ENCODE assay signal across 18 cellular contexts in genomic region chr2:446963-447540, GRCh38.
A peak's percentile ranks its signal among the peaks of the same experiment; 100 is the strongest.
DNase-seq lines count a peak whose midpoint lies in the region; ATAC-seq and TF ChIP-seq lines count a peak whose summit lies in the region.
"Had no signal": no experiment of that assay in that cellular context is flagged by ENCODE, and none has a peak within 500 bp of the region (broad histone marks: within the 10 kb centered on the region; RNA-seq: fewer than 3 reads in every experiment).

No MANE protein-coding gene starts in this region.

- intact Hi-C loops in posterior cingulate gyrus (cut with DNase I) = no loop called here

- no peak overlapping the region for H3K23ac ChIP-seq in mesendoderm (ENCODE audit: low read length)

- no peak for TF ChIP-seq CTCF in SU-DHL-6 (IDR thresholded peaks at IDR 0.05; ENCODE audit: insufficient read depth, low read length, poor library complexity, severe bottlenecking)
- no peak for TF ChIP-seq CTCF in suprapubic skin (IDR thresholded peaks at IDR 0.05)

- H3K79me2 ChIP-seq in SU-DHL-6 (ENCODE audit: insufficient read depth, low read length) = no peaks in the 10 kb centered on the region
- H3K79me2 ChIP-seq in mesendoderm (ENCODE audit: control insufficient read depth, insufficient read depth, low read length) = no peaks in the 10 kb centered on the region

- no peak for TF ChIP-seq EP300 in suprapubic skin (IDR thresholded peaks at IDR 0.05)

- H3K4me2 ChIP-seq in SU-DHL-6 (ENCODE audit: low read depth, low read length, poor library complexity, severe bottlenecking) (no peak overlapping the region), mesendoderm (ENCODE audit: low read length) (no peak overlapping the region)
- H3K4me2 ChIP-seq: PC-9 had no signal

- H4K20me1 ChIP-seq in SU-DHL-6 (ENCODE audit: low read depth, low read length) = no peaks in the 10 kb centered on the region

- no peak overlapping the region for H2BK15ac ChIP-seq in mesendoderm (replicated peaks; ENCODE audit: low read depth)

- H3K27ac ChIP-seq in SU-DHL-6 (ENCODE audit: low read depth, low read length) (no peak overlapping the region), mesendoderm (ENCODE audit: low read depth, low read length) (no peak overlapping the region), suprapubic skin (peak overlapping the region; percentile 1)
- H3K27ac ChIP-seq: GM23248, PC-9, SJCRH30 had no signal

- no peak overlapping the region for H2BK5ac ChIP-seq in mesendoderm (ENCODE audit: low read length)

- no peaks in the 10 kb centered on the region for H3K79me1 ChIP-seq in mesendoderm (ENCODE audit: low read length)

- H3K36me3 ChIP-seq in SU-DHL-6 (ENCODE audit: low read length) (no peaks in the 10 kb centered on the region), mesendoderm (ENCODE audit: control insufficient read depth, insufficient read depth, low read length) (no peaks in the 10 kb centered on the region), suprapubic skin (no peaks in the 10 kb centered on the region)
- H3K36me3 ChIP-seq: HAP-1, SJCRH30 had no signal

- H3K27me3 Mint-ChIP-seq in IgD-negative memory B cell = no peaks in the 10 kb centered on the region

- no peak overlapping the region for H3K18ac ChIP-seq in mesendoderm (ENCODE audit: low read length)

- no peak for TF ChIP-seq POLR2A in suprapubic skin (IDR thresholded peaks at IDR 0.05)

- peak; percentile 11 for DNase-seq in mesendoderm
- no peak for DNase-seq in suprapubic skin (ENCODE audit: low spot score in 2 of 2)
- no peak for DNase-seq in posterior cingulate gyrus
- DNase-seq in NCI-H2227 treated with DMSO at 0.1 percent for 48 hours (lab: John Stamatoyannopoulos, UW) = no peak
- DNase-seq: Caco-2, GDM1, GM23248, NCI-H1105, NCI-H187 treated with DMSO at 0.1 percent for 48 hours, NCI-H345, NCI-H524 treated with DMSO at 0.1 percent for 48 hours, PC-9, SJCRH30 had no signal

- H4K8ac ChIP-seq in mesendoderm (ENCODE audit: low read depth, low read length) = no peak overlapping the region

- peak overlapping the region; percentile 67 to 95 (median 83) for H3K27ac Mint-ChIP-seq in IgD-negative memory B cell
- H3K27ac Mint-ChIP-seq: CD14-positive monocyte had no signal

- H2AFZ ChIP-seq in SU-DHL-6 (ENCODE audit: low read depth, low read length, severe bottlenecking) = peak overlapping the region; percentile 47
- H2AFZ ChIP-seq: GM23248, PC-9 had no signal

- ATAC-seq in HG03045 (IDR thresholded peaks at IDR 0.05; ENCODE audit: unreplicated experiment) = no peak

- no peaks in the 10 kb centered on the region for H3F3A ChIP-seq in SU-DHL-6 (ENCODE audit: insufficient read depth)

- no CpG with 5 or more reads among the region's 11 CpGs for WGBS in mesendoderm (ENCODE audit: extremely low coverage, insufficient coverage, low lambda C conversion rate)
- WGBS in suprapubic skin = 82% methylated on average over 11 of the region's 11 CpGs

- H3K36me3 Mint-ChIP-seq in IgD-negative memory B cell = no peaks in the 10 kb centered on the region
- H3K36me3 Mint-ChIP-seq: CD14-positive monocyte had no signal

- H3K27me3 ChIP-seq in SU-DHL-6 (ENCODE audit: low read length) (no peaks in the 10 kb centered on the region), mesendoderm (ENCODE audit: insufficient read depth, low read length, poor library complexity) (no peaks in the 10 kb centered on the region), suprapubic skin (no peaks in the 10 kb centered on the region)

- H3K4me1 ChIP-seq in mesendoderm (ENCODE audit: control insufficient read depth, low read depth, low read length) (no peaks in the 10 kb centered on the region), suprapubic skin (no peaks in the 10 kb centered on the region)
- H3K4me1 ChIP-seq: Caco-2, HAP-1, SJCRH30 had no signal

- no peaks in the 10 kb centered on the region for H3K9me2 ChIP-seq in SU-DHL-6 (replicated peaks; ENCODE audit: insufficient read depth, low read length)

- no peak overlapping the region for H3K56ac ChIP-seq in mesendoderm (ENCODE audit: low read length)

- H2AK5ac ChIP-seq in mesendoderm (ENCODE audit: low read length) = no peak overlapping the region

- no peak overlapping the region for H3K4ac ChIP-seq in mesendoderm (ENCODE audit: low read depth, low read length)

- peaks cover 29 to 42% (median 32%) of the 10 kb centered on the region in 3 donors for H3K4me1 Mint-ChIP-seq in IgD-negative memory B cell
- H3K4me1 Mint-ChIP-seq: CD14-positive monocyte had no signal

- H4K5ac ChIP-seq in mesendoderm (ENCODE audit: low read length) = no peak overlapping the region

- H3K9me3 ChIP-seq in SU-DHL-6 (ENCODE audit: insufficient read depth, low read length) (no peaks in the 10 kb centered on the region), suprapubic skin (no peaks in the 10 kb centered on the region)
- H3K9me3 ChIP-seq: Caco-2, HAP-1, SJCRH30 had no signal

- H3K4me3 ChIP-seq in SU-DHL-6 (ENCODE audit: insufficient read depth, low read length, poor library complexity, severe bottlenecking) = no peak overlapping the region
- no peak overlapping the region for H3K4me3 ChIP-seq in mesendoderm (ENCODE audit: low read length)
- H3K4me3 ChIP-seq in suprapubic skin = no peak overlapping the region
- H3K4me3 ChIP-seq: GM23248, HAP-1, PC-9, SJCRH30 had no signal

- no peak overlapping the region for H2BK120ac ChIP-seq in mesendoderm (ENCODE audit: low read depth, low read length)

- peak overlapping the region in 3 of 4 donors; percentile 42 to 91 (median 79) for H3K4me3 Mint-ChIP-seq in IgD-negative memory B cell
- H3K4me3 Mint-ChIP-seq: CD14-positive monocyte had no signal

- no peaks in the 10 kb centered on the region for H3K9me3 Mint-ChIP-seq in IgD-negative memory B cell

- no peak overlapping the region for H3K9ac ChIP-seq in SU-DHL-6 (ENCODE audit: low read length)
- no peak overlapping the region for H3K9ac ChIP-seq in mesendoderm (ENCODE audit: low read length)
- H3K9ac ChIP-seq: GM23248 had no signal
